28 cellular contexts compared by ENCODE assay signal in the genomic region with DNA sequence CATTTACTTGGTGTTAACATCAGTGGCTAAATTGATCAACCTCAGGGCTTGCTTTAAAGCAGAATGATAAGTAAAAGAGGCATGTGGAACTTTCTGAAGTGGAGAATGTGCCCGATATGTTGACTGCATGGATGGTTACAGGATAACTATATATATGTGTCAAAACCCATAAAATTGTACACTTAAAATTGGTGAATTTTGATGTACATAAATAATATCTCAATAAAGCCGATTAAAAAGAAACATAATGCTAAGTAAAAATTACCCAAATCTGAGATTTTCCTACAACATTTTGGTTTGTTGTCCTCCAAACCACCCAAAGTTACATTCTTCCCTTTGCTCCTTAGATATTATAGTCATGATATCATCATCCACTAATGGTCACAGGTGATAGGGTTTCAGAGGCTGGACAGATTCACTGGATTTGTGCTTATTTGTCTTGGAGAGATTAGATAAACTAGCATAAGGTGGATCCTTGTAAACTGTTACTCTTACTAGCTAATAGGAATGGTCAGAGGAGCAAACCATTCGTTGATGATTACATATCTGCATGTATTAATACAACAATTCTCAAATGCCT.
DNase-seq lines count a peak whose midpoint lies in the region; ATAC-seq and TF ChIP-seq lines count a peak whose summit lies in the region.
"Had no signal": no experiment of that assay in that cellular context is flagged by ENCODE, and none has a peak within 500 bp of the region (broad histone marks: within the 10 kb centered on the region; RNA-seq: fewer than 3 reads in every experiment).

No MANE protein-coding gene starts in this region.

- H3K36me3 ChIP-seq in RWPE2 (ENCODE audit: low read depth) (no peaks in the 10 kb centered on the region), ovary (no peaks in the 10 kb centered on the region)
- H3K36me3 ChIP-seq in CD4-positive, alpha-beta memory T cell (ENCODE audit: insufficient read depth, low read length): no peaks in the 10 kb centered on the region
- H3K36me3 ChIP-seq: neural progenitor cell, prostate gland, right lobe of liver, transverse colon, WERI-Rb-1 had no signal

- no peak for ATAC-seq in RWPE2 (ENCODE audit: low read depth)
- ATAC-seq in activated CD8-positive, alpha-beta T cell treated with anti-CD3 and anti-CD28 coated beads for 36 hours: no peak
- ATAC-seq: activated naive CD4-positive, alpha-beta T cell treated with anti-CD3 and anti-CD28 coated beads, Interleukin-2, amount 50 U/mL, for 72 hours; left colon had no signal

- in situ Hi-C loops in Caki2 (cut with HindIII; ENCODE audit: low pct_unique_long_range_greater_than_20kb, low sequenced_read_pairs): no loop called here

- H3K9me3 ChIP-seq in RWPE2 (ENCODE audit: severe bottlenecking): no peaks in the 10 kb centered on the region
- H3K9me3 ChIP-seq in CD4-positive, alpha-beta memory T cell (ENCODE audit: control insufficient read depth in 1 of 2, low read length in 2 of 2): no peaks in the 10 kb centered on the region
- H3K9me3 ChIP-seq in ovary: no peaks in the 10 kb centered on the region
- H3K9me3 ChIP-seq: prostate gland, right lobe of liver, transverse colon had no signal

- H3K27ac ChIP-seq in RWPE2 (ENCODE audit: poor library complexity, severe bottlenecking) (peak overlapping the region; percentile 89), coronary artery (peak overlapping the region; percentile 58 to 80), ovary (no peak overlapping the region)
- H3K27ac ChIP-seq in CD4-positive, alpha-beta memory T cell (ENCODE audit: low read depth, low read length): no peak overlapping the region
- H3K27ac ChIP-seq: neural progenitor cell, prostate gland, right lobe of liver, WERI-Rb-1 had no signal

- WGBS in ovary, 3 donors: 84 to 96% (median 89%) methylated on average over 3 of the region's 3 CpGs

- H3K4me1 ChIP-seq in RWPE2 (ENCODE audit: insufficient read depth, poor library complexity, severe bottlenecking) (peaks cover 22% of the 10 kb centered on the region), ovary (ENCODE audit: insufficient read depth) (peaks cover 2% of the 10 kb centered on the region)
- no peaks in the 10 kb centered on the region for H3K4me1 ChIP-seq in CD4-positive, alpha-beta memory T cell (ENCODE audit: insufficient read depth, low read length)
- H3K4me1 ChIP-seq: neural progenitor cell, prostate gland, right lobe of liver, transverse colon had no signal

- H3K4me3 Mint-ChIP-seq in nephron: no peak overlapping the region
- no peak overlapping the region for H3K4me3 Mint-ChIP-seq in CD4-positive, alpha-beta memory T cell
- H3K4me3 Mint-ChIP-seq in activated CD8-positive, alpha-beta T cell treated with anti-CD3 and anti-CD28 coated beads for 36 hours: no peak overlapping the region
- H3K4me3 Mint-ChIP-seq: neural progenitor cell had no signal

- peaks cover 3% of the 10 kb centered on the region for H3K36me3 Mint-ChIP-seq in nephron (ENCODE audit: low read depth)
- H3K36me3 Mint-ChIP-seq in CD4-positive, alpha-beta memory T cell: no peaks in the 10 kb centered on the region
- H3K36me3 Mint-ChIP-seq in activated CD8-positive, alpha-beta T cell treated with anti-CD3 and anti-CD28 coated beads for 36 hours (ENCODE audit: low read depth): no peaks in the 10 kb centered on the region
- H3K36me3 Mint-ChIP-seq: activated naive CD4-positive, alpha-beta T cell treated with anti-CD3 and anti-CD28 coated beads, Interleukin-2, amount 50 U/mL, for 72 hours; neural progenitor cell had no signal

- no peaks in the 10 kb centered on the region for H3K27me3 ChIP-seq in RWPE2 (ENCODE audit: insufficient read depth, poor library complexity, severe bottlenecking)
- H3K27me3 ChIP-seq in CD4-positive, alpha-beta memory T cell (ENCODE audit: insufficient read depth, low read length): no peaks in the 10 kb centered on the region
- H3K27me3 ChIP-seq in ovary: no peaks in the 10 kb centered on the region
- H3K27me3 ChIP-seq: neural progenitor cell, right lobe of liver, transverse colon had no signal

- TF ChIP-seq POLR2A in ovary (IDR thresholded peaks at IDR 0.05): no peak

- H3K27ac Mint-ChIP-seq in nephron: peak overlapping the region; percentile 90 to 94 (median 91)
- H3K27ac Mint-ChIP-seq in CD4-positive, alpha-beta memory T cell: no peak overlapping the region
- H3K27ac Mint-ChIP-seq in activated CD8-positive, alpha-beta T cell treated with anti-CD3 and anti-CD28 coated beads for 36 hours: no peak overlapping the region
- H3K27ac Mint-ChIP-seq: activated naive CD4-positive, alpha-beta T cell treated with anti-CD3 and anti-CD28 coated beads, Interleukin-2, amount 50 U/mL, for 72 hours; neural progenitor cell had no signal

- DNase-seq in Caki2 (ENCODE audit: low read depth) (peak; percentile 23), RWPE2 (ENCODE audit: low spot score) (no peak), coronary artery (ENCODE audit: low spot score) (no peak), NCI-H226 (no peak), ovary (no peak)
- no peak for DNase-seq in CD4-positive, alpha-beta memory T cell
- no peak for DNase-seq in activated CD8-positive, alpha-beta T cell treated with anti-CD3 and anti-CD28 coated beads for 36 hours
- DNase-seq: ACHN; activated CD4-positive, alpha-beta T cell treated with anti-CD3 and anti-CD28 coated beads for 4 hours; activated effector memory CD4-positive, alpha-beta T cell treated with Interleukin-2 at 50 U/mL for 16 hours; caudate nucleus; Karpas-422; left colon; MV-4-11; NCI-H1436 treated with DMSO at 0.1 percent for 48 hours; NCI-H2081 treated with DMSO at 0.1 percent for 48 hours; NCI-H345; NCI-H69; right lobe of liver; SHP77 treated with DMSO at 0.1 percent for 48 hours; stimulated activated CD4-positive, alpha-beta T cell treated with anti-CD3 and anti-CD28 coated beads, Interleukin-4, amount 100 ng/mL, for 24 hours; SW 1271; transverse colon; WERI-Rb-1 had no signal

- POLR2A ChIA-PET in CD4-positive, alpha-beta memory T cell (lab: Charles Lee; ENCODE audit: partially characterized antibody): no interaction called here
- POLR2A ChIA-PET in activated CD8-positive, alpha-beta T cell treated with anti-CD3 and anti-CD28 coated beads for 36 hours (lab: Charles Lee): no interaction called here

- TF ChIP-seq EP300 in ovary (IDR thresholded peaks at IDR 0.05): no peak

- H3K4me1 Mint-ChIP-seq in nephron: peaks cover 16% of the 10 kb centered on the region
- H3K4me1 Mint-ChIP-seq in CD4-positive, alpha-beta memory T cell: no peaks in the 10 kb centered on the region
- H3K4me1 Mint-ChIP-seq in activated CD8-positive, alpha-beta T cell treated with anti-CD3 and anti-CD28 coated beads for 36 hours (ENCODE audit: low read depth): no peaks in the 10 kb centered on the region
- H3K4me1 Mint-ChIP-seq: neural progenitor cell had no signal

- peaks cover 4% of the 10 kb centered on the region for H3K9me3 Mint-ChIP-seq in nephron
- peaks cover 0 to 3% (median 0%) of the 10 kb centered on the region in 8 donors for H3K9me3 Mint-ChIP-seq in CD4-positive, alpha-beta memory T cell
- H3K9me3 Mint-ChIP-seq in activated CD8-positive, alpha-beta T cell treated with anti-CD3 and anti-CD28 coated beads for 36 hours: no peaks in the 10 kb centered on the region
- H3K9me3 Mint-ChIP-seq: neural progenitor cell had no signal

- H3K4me3 ChIP-seq in RWPE2 (ENCODE audit: severe bottlenecking) (no peak overlapping the region), coronary artery (no peak overlapping the region), ovary (no peak overlapping the region)
- no peak overlapping the region for H3K4me3 ChIP-seq in CD4-positive, alpha-beta memory T cell (ENCODE audit: low read length in 2 of 2)
- H3K4me3 ChIP-seq: neural progenitor cell, prostate gland, right lobe of liver, transverse colon had no signal

- TF ChIP-seq CTCF in RWPE2 (IDR thresholded peaks at IDR 0.05; ENCODE audit: poor library complexity, severe bottlenecking) (no peak), coronary artery (IDR thresholded peaks at IDR 0.05) (no peak), nephron (IDR thresholded peaks at IDR 0.05; ENCODE audit: unreplicated experiment in 3 of 3) (no peak), ovary (IDR thresholded peaks at IDR 0.05) (no peak)
- TF ChIP-seq CTCF in activated CD8-positive, alpha-beta T cell treated with anti-CD3 and anti-CD28 coated beads for 36 hours (IDR thresholded peaks at IDR 0.05): no peak

- no peaks in the 10 kb centered on the region for H3K27me3 Mint-ChIP-seq in nephron (ENCODE audit: low read depth)
- H3K27me3 Mint-ChIP-seq in CD4-positive, alpha-beta memory T cell: peaks cover 0 to 2% of the 10 kb centered on the region in 2 donors
- no peaks in the 10 kb centered on the region for H3K27me3 Mint-ChIP-seq in activated CD8-positive, alpha-beta T cell treated with anti-CD3 and anti-CD28 coated beads for 36 hours

- CTCF ChIA-PET in CD4-positive, alpha-beta memory T cell (lab: Charles Lee; ENCODE audit: partially characterized antibody): no interaction called here
- CTCF ChIA-PET in activated CD8-positive, alpha-beta T cell treated with anti-CD3 and anti-CD28 coated beads for 36 hours (lab: Charles Lee): no interaction called here

- intact Hi-C loops in CD4-positive, alpha-beta memory T cell (cut with micrococcal nuclease): no loop called here
- intact Hi-C loops in ovary (cut with DNase I): no loop called here
- intact Hi-C loops in activated CD8-positive, alpha-beta T cell treated with anti-CD3 and anti-CD28 coated beads for 36 hours (cut with micrococcal nuclease): no loop called here

Comparison
In these comparisons a context has a peak if more than half of its experiments do, and no peak if none do; other contexts are left out.
1. H3K27ac ChIP-seq: peak in RWPE2 (single experiment) and coronary artery (2 of 2); none in CD4-positive, alpha-beta memory T cell (single experiment) and ovary (0 of 2).
2. H3K27ac Mint-ChIP-seq: peak in nephron (3 of 3); none in CD4-positive, alpha-beta memory T cell (0 of 7) and activated CD8-positive, alpha-beta T cell treated with anti-CD3 and anti-CD28 coated beads for 36 hours (single experiment).